ENCODE assay signal across 25 cellular contexts in the genomic region with DNA sequence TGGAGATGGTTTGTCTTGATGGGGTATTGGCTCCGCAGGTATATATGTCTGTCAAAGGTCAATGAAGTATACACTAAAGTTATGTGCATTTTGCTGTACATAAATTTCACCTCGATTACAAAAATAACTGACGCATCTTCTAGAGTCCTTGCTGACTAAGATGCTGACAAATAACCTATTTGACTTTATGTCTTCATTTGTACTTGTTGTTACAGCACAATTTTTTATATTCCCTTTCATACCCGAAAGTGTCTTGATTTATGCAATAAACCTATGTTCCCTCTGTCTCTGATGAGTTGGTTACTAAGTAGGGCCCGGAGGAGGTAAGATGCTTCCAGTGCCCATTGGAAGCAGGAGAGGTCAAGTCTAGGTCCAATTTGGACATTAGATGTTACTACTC.
"Had no signal": no experiment of that assay in that cellular context is flagged by ENCODE, and none has a peak within 500 bp of the region (broad histone marks: within the 10 kb centered on the region; RNA-seq: fewer than 3 reads in every experiment).

No MANE protein-coding gene starts in this region.

- FAIRE-seq: frontal cortex, small intestine had no signal

- DNase-seq: activated CD4-positive, alpha-beta memory T cell treated with anti-CD3 and anti-CD28 coated beads, Interleukin-2, amount 10 ng/mL, durations not matched to agents 7 days and 5 days; activated CD4-positive, alpha-beta T cell treated with anti-CD3 and anti-CD28 coated beads for 4 hours; activated CD4-positive, CD25-positive, alpha-beta regulatory T cell; activated effector memory CD4-positive, alpha-beta T cell treated with Interleukin-2 at 50 U/mL for 16 hours; activated naive CD4-positive, alpha-beta T cell treated with anti-CD3 and anti-CD28 coated beads for 36 hours; activated naive CD8-positive, alpha-beta T cell treated with anti-CD3 and anti-CD28 coated beads, Interleukin-2, amount 10 ng/mL, durations not matched to agents 7 days and 5 days; activated T-cell treated with anti-CD3 and anti-CD28 coated beads, Interleukin-2, amount 50 U/mL, for 72 hours; amygdala; dermis blood vessel endothelial cell; effector memory CD4-positive, alpha-beta T cell; glutamatergic neuron; hippocampal formation; kidney glomerular epithelial cell; left ventricle myocardium superior; mucosa of descending colon; nephron progenitor cell; right lobe of liver; small intestine; stimulated activated CD4-positive, alpha-beta T cell treated with anti-CD3 and anti-CD28 coated beads, Interleukin-4, amount 100 ng/mL, for 24 hours; stimulated activated naive CD8-positive, alpha-beta T cell treated with anti-CD3 and anti-CD28 coated beads, Interleukin-15, Interleukin-2, amounts not matched to agents 100 U/mL and 50 U/mL, for 24 hours; substantia nigra; SW 1271; T-helper 17 cell; thyroid gland had no signal

- H3K4me1 Mint-ChIP-seq: activated CD4-positive, alpha-beta memory T cell treated with anti-CD3 and anti-CD28 coated beads, Interleukin-2, amount 10 ng/mL, durations not matched to agents 7 days and 5 days; activated naive CD8-positive, alpha-beta T cell treated with anti-CD3 and anti-CD28 coated beads, Interleukin-2, amount 10 ng/mL, durations not matched to agents 7 days and 5 days had no signal

- H3K4me1 ChIP-seq: right lobe of liver, thyroid gland had no signal

- H3K27ac ChIP-seq: right lobe of liver, thyroid gland had no signal

- H3K36me3 Mint-ChIP-seq: activated naive CD8-positive, alpha-beta T cell treated with anti-CD3 and anti-CD28 coated beads, Interleukin-2, amount 10 ng/mL, durations not matched to agents 7 days and 5 days had no signal

- H3K36me3 ChIP-seq: right lobe of liver, thyroid gland had no signal

- H3K9me3 ChIP-seq: mucosa of descending colon, right lobe of liver, thyroid gland had no signal

- H3K27me3 ChIP-seq: right lobe of liver, thyroid gland had no signal

- H3K9me3 Mint-ChIP-seq: activated CD4-positive, alpha-beta memory T cell treated with anti-CD3 and anti-CD28 coated beads, Interleukin-2, amount 10 ng/mL, durations not matched to agents 7 days and 5 days; activated T-cell treated with anti-CD3 and anti-CD28 coated beads, Interleukin-2, amount 50 U/mL, for 72 hours had no signal

- H3K27ac Mint-ChIP-seq: activated CD4-positive, alpha-beta memory T cell treated with anti-CD3 and anti-CD28 coated beads, Interleukin-2, amount 10 ng/mL, durations not matched to agents 7 days and 5 days; activated naive CD4-positive, alpha-beta T cell treated with anti-CD3 and anti-CD28 coated beads for 36 hours; activated naive CD8-positive, alpha-beta T cell treated with anti-CD3 and anti-CD28 coated beads, Interleukin-2, amount 10 ng/mL, durations not matched to agents 7 days and 5 days; activated T-cell treated with anti-CD3 and anti-CD28 coated beads, Interleukin-2, amount 50 U/mL, for 72 hours; nephron progenitor cell; T-helper 17 cell had no signal

- H3K4me3 Mint-ChIP-seq: activated CD4-positive, alpha-beta memory T cell treated with anti-CD3 and anti-CD28 coated beads, Interleukin-2, amount 10 ng/mL, durations not matched to agents 7 days and 5 days; activated naive CD4-positive, alpha-beta T cell treated with anti-CD3 and anti-CD28 coated beads for 36 hours; activated naive CD8-positive, alpha-beta T cell treated with anti-CD3 and anti-CD28 coated beads, Interleukin-2, amount 10 ng/mL, durations not matched to agents 7 days and 5 days; activated T-cell treated with anti-CD3 and anti-CD28 coated beads, Interleukin-2, amount 50 U/mL, for 72 hours; nephron progenitor cell; T-helper 17 cell had no signal

- H3K4me3 ChIP-seq: mucosa of descending colon, right lobe of liver, thyroid gland had no signal

- ATAC-seq: activated T-cell treated with anti-CD3 and anti-CD28 coated beads, Interleukin-2, amount 50 U/mL, for 72 hours; mucosa of descending colon; right lobe of liver; stimulated activated naive CD8-positive, alpha-beta T cell treated with anti-CD3 and anti-CD28 coated beads, Interleukin-15, Interleukin-2, amounts not matched to agents 100 U/mL and 50 U/mL, for 24 hours; T-helper 17 cell had no signal
